Comparison of ENCODE assay signal across 13 cellular contexts in genomic region chr5:85647349-85648127, GRCh38.
"Had no signal": no experiment of that assay in that cellular context is flagged by ENCODE, and none has a peak within 500 bp of the region (broad histone marks: within the 10 kb centered on the region; RNA-seq: fewer than 3 reads in every experiment).

No MANE protein-coding gene starts in this region.

- H3K4me3 ChIP-seq: lower lobe of right lung, thyroid gland had no signal

- H3K4me1 ChIP-seq: lower lobe of right lung, thyroid gland had no signal

- FAIRE-seq: small intestine had no signal

- DNase-seq: activated CD4-positive, alpha-beta T cell treated with anti-CD3 and anti-CD28 coated beads for 36 hours; activated CD8-positive, alpha-beta T cell treated with anti-CD3 and anti-CD28 coated beads for 36 hours; activated naive CD4-positive, alpha-beta T cell treated with anti-CD3 and anti-CD28 coated beads for 36 hours; effector memory CD8-positive, alpha-beta T cell; hypothalamus; immature natural killer cell; left cardiac atrium; lower lobe of right lung; small intestine; T1000; thyroid gland had no signal

- H3K36me3 ChIP-seq: lower lobe of right lung, thyroid gland had no signal

- H3K27ac ChIP-seq: lower lobe of right lung, thyroid gland, VCaP had no signal

- H3K27me3 ChIP-seq: thyroid gland had no signal

- H3K9me3 ChIP-seq: lower lobe of right lung, thyroid gland had no signal

- ATAC-seq: activated CD4-positive, alpha-beta T cell treated with anti-CD3 and anti-CD28 coated beads for 36 hours; activated CD8-positive, alpha-beta T cell treated with anti-CD3 and anti-CD28 coated beads for 36 hours; effector memory CD8-positive, alpha-beta T cell; esophagus mucosa; left cardiac atrium had no signal
